ENCODE assay signal across 16 cellular contexts in the genomic region with DNA sequence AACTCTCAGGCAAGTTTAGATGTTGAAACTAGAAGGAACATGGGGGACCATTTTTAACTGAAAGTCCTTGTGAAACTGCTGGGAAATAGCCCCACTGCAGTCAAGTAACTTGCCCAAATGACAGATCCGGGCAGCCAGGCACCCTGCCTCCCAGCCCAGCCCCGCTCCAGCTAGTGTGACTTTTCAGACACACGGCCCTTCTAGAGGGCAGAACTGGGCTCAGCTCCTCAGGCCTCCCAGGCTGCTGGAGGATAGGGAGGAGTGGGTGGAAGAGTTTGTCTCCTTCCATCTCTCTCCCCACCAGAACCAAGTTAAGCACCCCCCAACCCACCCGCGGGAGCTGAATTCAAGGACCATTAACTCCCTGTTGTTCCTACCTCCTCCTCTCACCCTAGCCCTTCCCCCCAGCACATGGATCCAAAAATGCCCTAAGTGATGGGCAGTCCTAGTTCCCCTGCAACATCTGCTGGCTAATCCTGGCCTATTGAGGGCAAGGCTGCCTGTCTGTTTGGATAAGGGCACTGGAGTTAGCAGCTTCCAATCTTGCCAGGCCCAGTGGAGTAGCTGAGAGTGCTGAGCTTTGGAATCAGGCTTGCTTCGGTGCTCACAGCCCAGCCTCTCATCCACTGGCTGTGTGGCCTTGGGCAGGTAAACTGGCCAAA. TPM values are rescaled to one million over a fixed set of nuclear protein-coding genes. Genes with fewer than 3 reads are reported as not detected.
DNase-seq lines count a peak whose midpoint lies in the region; TF ChIP-seq lines count a peak whose summit lies in the region.
"Had no signal": no experiment of that assay in that cellular context is flagged by ENCODE, and none has a peak within 500 bp of the region (broad histone marks: within the 10 kb centered on the region; RNA-seq: fewer than 3 reads in every experiment).

No MANE protein-coding gene starts in this region.

- no peaks in the 10 kb centered on the region for H3K27me3 Mint-ChIP-seq in brain

- no peaks in the 10 kb centered on the region for H3K9me3 ChIP-seq in osteoblast (ENCODE audit: low read depth, low read length)
- no peaks in the 10 kb centered on the region for H3K9me3 ChIP-seq in mammary epithelial cell (replicated peaks; ENCODE audit: insufficient read depth, low read length)

- H3K36me3 ChIP-seq in osteoblast (ENCODE audit: insufficient read depth, low read length) (no peaks in the 10 kb centered on the region), mammary epithelial cell (ENCODE audit: insufficient read depth, low read length) (no peaks in the 10 kb centered on the region)

- intact Hi-C loops in mammary epithelial cell (cut with micrococcal nuclease) = no loop called here

- H2AFZ ChIP-seq in osteoblast (ENCODE audit: low read length) (no peak overlapping the region), mammary epithelial cell (ENCODE audit: low read depth, low read length) (no peak overlapping the region)

- H3K9me3 Mint-ChIP-seq in brain = peaks cover 0 to 2% (median 0%) of the 10 kb centered on the region in 5 experiments
- H3K9me3 Mint-ChIP-seq: CD4-positive, alpha-beta memory T cell; central memory CD8-positive, alpha-beta T cell; neural crest cell; stimulated activated naive CD8-positive, alpha-beta T cell treated with anti-CD3 and anti-CD28 coated beads, Interleukin-15, amount 100 ng/mL, for 72 hours had no signal

- no peak for TF ChIP-seq CTCF in brain (conservative IDR thresholded peaks at IDR 0.05)
- no peak for TF ChIP-seq CTCF in osteoblast (IDR thresholded peaks at IDR 0.05; ENCODE audit: extremely low read depth, low read depth, low read length)
- TF ChIP-seq CTCF in mammary epithelial cell (conservative IDR thresholded peaks at IDR 0.05 in 1 of 2, IDR thresholded peaks at IDR 0.05 in 1 of 2; ENCODE audit: extremely low read depth in 1 of 2, insufficient read depth in 1 of 2, low read depth in 1 of 2, low read length in 2 of 2) = no peak

- in situ Hi-C loops in mammary epithelial cell (cut with MboI; ENCODE audit: low sequenced_read_pairs in 2 of 2) = no loop called here

- no peak overlapping the region for H3K4me3 ChIP-seq in osteoblast (ENCODE audit: insufficient read depth, low read length)
- H3K4me3 ChIP-seq in mammary epithelial cell (replicated peaks in 1 of 3; ENCODE audit: insufficient read depth in 1 of 3, low read depth in 2 of 3, low read length in 3 of 3) = no peak overlapping the region

- H3K79me2 ChIP-seq in osteoblast (ENCODE audit: insufficient read depth, low read length) (no peaks in the 10 kb centered on the region), mammary epithelial cell (ENCODE audit: insufficient read depth, low read length) (no peaks in the 10 kb centered on the region)

- CTCF ChIA-PET in mammary epithelial cell (lab: Charles Lee; ENCODE audit: low non-redundant PET) = no interaction called here

- H3K27me3 ChIP-seq in osteoblast (ENCODE audit: insufficient read depth, low read length) (no peaks in the 10 kb centered on the region), mammary epithelial cell (ENCODE audit: insufficient read depth, low read length) (no peaks in the 10 kb centered on the region)

- H3K36me3 Mint-ChIP-seq in brain = no peaks in the 10 kb centered on the region
- H3K36me3 Mint-ChIP-seq: activated naive CD8-positive, alpha-beta T cell; CD4-positive, alpha-beta memory T cell had no signal

- H3K4me2 ChIP-seq in osteoblast (ENCODE audit: insufficient read depth, low read length) (no peak overlapping the region), mammary epithelial cell (ENCODE audit: insufficient read depth, low read depth, low read length) (no peak overlapping the region)

- no peak overlapping the region for H3K27ac ChIP-seq in osteoblast (ENCODE audit: low read depth, low read length)
- no peak overlapping the region for H3K27ac ChIP-seq in mammary epithelial cell (ENCODE audit: insufficient read depth, low read depth, low read length)
- H3K27ac ChIP-seq: epithelial cell of prostate had no signal

- H3K4me1 ChIP-seq in osteoblast (ENCODE audit: insufficient read depth, low read length) = peaks cover 21% of the 10 kb centered on the region
- peaks cover 30% of the 10 kb centered on the region for H3K4me1 ChIP-seq in mammary epithelial cell (ENCODE audit: insufficient read depth, low read length)

- H4K20me1 ChIP-seq in osteoblast (ENCODE audit: insufficient read depth, low read length) = peaks cover 4% of the 10 kb centered on the region
- no peaks in the 10 kb centered on the region for H4K20me1 ChIP-seq in mammary epithelial cell (ENCODE audit: insufficient read depth, low read length)

- DNase-seq in DMS79 (lab: John Stamatoyannopoulos, UW) (peak; percentile 53), NCI-H446 treated with DMSO at 0.1 percent for 48 hours (lab: John Stamatoyannopoulos, UW) (peak; percentile 68), osteoblast (ENCODE audit: insufficient read length, low spot score, missing footprints) (peak; percentile 85), mammary epithelial cell (no peak), GM19238 (ENCODE audit: insufficient read length, low spot score) (no peak), SIG-M5 (lab: John Stamatoyannopoulos, UW) (no peak)
- DNase-seq in activated CD8-positive, alpha-beta memory T cell treated with anti-CD3 and anti-CD28 coated beads, Interleukin-2, amount 50 U/mL, for 4 hours = no peak
- DNase-seq: CD4-positive, alpha-beta memory T cell; GF-D8; glutamatergic neuron; stimulated activated naive CD8-positive, alpha-beta T cell treated with anti-CD3 and anti-CD28 coated beads, Interleukin-15, amount 100 ng/mL, for 72 hours had no signal

- dilution Hi-C loops in mammary epithelial cell (cut with HindIII; ENCODE audit: low sequenced_read_pairs) = no loop called here

- BruUV-seq in mammary epithelial cell (replicated peaks; lab: Mats Ljungman, UMichigan) = no TSS peak

- peak overlapping the region; percentile 71 to 99 (median 86) for H3K27ac Mint-ChIP-seq in brain
- H3K27ac Mint-ChIP-seq: activated naive CD8-positive, alpha-beta T cell; stimulated activated naive CD8-positive, alpha-beta T cell treated with anti-CD3 and anti-CD28 coated beads, Interleukin-15, amount 100 ng/mL, for 72 hours had no signal

- no peak overlapping the region for H3K4me3 Mint-ChIP-seq in brain
- H3K4me3 Mint-ChIP-seq: activated naive CD8-positive, alpha-beta T cell; CD4-positive, alpha-beta memory T cell; central memory CD8-positive, alpha-beta T cell; neural crest cell; stimulated activated naive CD8-positive, alpha-beta T cell treated with anti-CD3 and anti-CD28 coated beads, Interleukin-15, amount 100 ng/mL, for 72 hours had no signal

- no peak overlapping the region for H3K9ac ChIP-seq in mammary epithelial cell (ENCODE audit: insufficient read depth, low read length)

- peaks cover 77% of the 10 kb centered on the region for H3K4me1 Mint-ChIP-seq in brain
- H3K4me1 Mint-ChIP-seq: central memory CD8-positive, alpha-beta T cell; stimulated activated naive CD8-positive, alpha-beta T cell treated with anti-CD3 and anti-CD28 coated beads, Interleukin-15, amount 100 ng/mL, for 72 hours had no signal

- WGBS in mammary epithelial cell (ENCODE audit: low coverage, missing lambda C conversion rate) = 100% methylated on average over 4 of the region's 6 CpGs

RNA-seq across cellular contexts. Expression of a gene that starts 3.0 kb away (rescaled TPM):
- polyA plus RNA-seq in brain (ENCODE audit: insufficient read depth, low read depth, low replicate concordance) = 0.46 TPM
- 0.29 TPM in 1 of 2 replicates, not detected in the other for total RNA-seq in osteoblast
- total RNA-seq in mammary epithelial cell = not detected
- polyA plus RNA-seq in mammary epithelial cell = 0.20 TPM
- polyA minus RNA-seq in mammary epithelial cell = not detected
- total RNA-seq: CD4-positive, alpha-beta memory T cell had no signal
- polyA plus RNA-seq: CD4-positive, alpha-beta memory T cell had no signal

RNA-seq across cellular contexts. Expression of a gene that starts 36.5 kb away (rescaled TPM):
- 1.1 TPM for polyA plus RNA-seq in brain (ENCODE audit: insufficient read depth, low read depth, low replicate concordance)
- under 0.01 and 0.36 TPM in 2 replicates for total RNA-seq in osteoblast
- total RNA-seq in mammary epithelial cell = under 1 TPM in 1 of 2 donors, not detected in 1; 0.17 TPM
- polyA plus RNA-seq in mammary epithelial cell = 0.15 TPM
- not detected for polyA minus RNA-seq in mammary epithelial cell
- total RNA-seq: CD4-positive, alpha-beta memory T cell had no signal
- polyA plus RNA-seq: CD4-positive, alpha-beta memory T cell had no signal

Comparison
In these comparisons a context has a peak if more than half of its experiments do, and no peak if none do; other contexts are left out.
1. DNase-seq: peak in DMS79 (single experiment), NCI-H446 treated with DMSO at 0.1 percent for 48 hours (single experiment) and osteoblast (single experiment); none in mammary epithelial cell (single experiment), activated CD8-positive, alpha-beta memory T cell treated with anti-CD3 and anti-CD28 coated beads, Interleukin-2, amount 50 U/mL, for 4 hours (single experiment), GM19238 (single experiment) and SIG-M5 (single experiment).